22 cellular contexts compared by ENCODE assay signal in genomic region chr1:48082271-48082925, GRCh38.
DNase-seq lines count a peak whose midpoint lies in the region; ATAC-seq lines count a peak whose summit lies in the region.
"Had no signal": no experiment of that assay in that cellular context is flagged by ENCODE, and none has a peak within 500 bp of the region (broad histone marks: within the 10 kb centered on the region; RNA-seq: fewer than 3 reads in every experiment).

No MANE protein-coding gene starts in this region.

- peak; percentile 67 for DNase-seq in Caki2 (ENCODE audit: low read depth)
- DNase-seq in NCI-H748 (lab: John Stamatoyannopoulos, UW; ENCODE audit: unreplicated experiment): peak; percentile 75
- DNase-seq in dermis microvascular lymphatic vessel endothelial cell (ENCODE audit: low read depth in 2 of 2): peak; percentile 61 to 84
- peak; percentile 9 for DNase-seq in medulla oblongata (ENCODE audit: extremely low spot score)
- no peak for DNase-seq in T-helper 9 cell
- DNase-seq in activated CD4-positive, alpha-beta T cell treated with anti-CD3 and anti-CD28 coated beads for 1 hour: no peak
- no peak for DNase-seq in T1000 (lab: John Stamatoyannopoulos, UW)
- DNase-seq: activated B cell treated with CpG ODN at 0.5 μM for 24 hours; activated CD4-positive, alpha-beta memory T cell treated with anti-CD3 and anti-CD28 coated beads, Interleukin-2, amount 10 ng/mL, durations not matched to agents 7 days and 5 days; activated naive CD4-positive, alpha-beta T cell; CD4-positive, CD25-positive, alpha-beta regulatory T cell; DMS79 treated with DMSO at 0.1 percent for 48 hours; esophagus squamous epithelium; glutamatergic neuron; left lung; NCI-H2107; NCI-H82; small intestine; stimulated activated CD4-positive, alpha-beta T cell treated with anti-CD3 and anti-CD28 coated beads, Interleukin-2, amount 100 ng/mL, for 48 hours; stimulated activated naive CD4-positive, alpha-beta T cell treated with Interleukin-2 at 50 U/mL for 16 hours; T-helper 17 cell had no signal

- in situ Hi-C loops in Caki2 (cut with HindIII; ENCODE audit: low pct_unique_long_range_greater_than_20kb, low sequenced_read_pairs): no loop called here

- no peak for ATAC-seq in GM19452 (IDR thresholded peaks at IDR 0.05; ENCODE audit: unreplicated experiment)
- ATAC-seq: left lung, T-helper 17 cell had no signal

Comparison
In these comparisons a context has a peak if more than half of its experiments do, and no peak if none do; other contexts are left out.
1. DNase-seq: peak in Caki2 (single experiment), NCI-H748 (single experiment), dermis microvascular lymphatic vessel endothelial cell (2 of 2) and medulla oblongata (single experiment); none in T-helper 9 cell (single experiment), activated CD4-positive, alpha-beta T cell treated with anti-CD3 and anti-CD28 coated beads for 1 hour (single experiment) and T1000 (single experiment).